In the genomic region with DNA sequence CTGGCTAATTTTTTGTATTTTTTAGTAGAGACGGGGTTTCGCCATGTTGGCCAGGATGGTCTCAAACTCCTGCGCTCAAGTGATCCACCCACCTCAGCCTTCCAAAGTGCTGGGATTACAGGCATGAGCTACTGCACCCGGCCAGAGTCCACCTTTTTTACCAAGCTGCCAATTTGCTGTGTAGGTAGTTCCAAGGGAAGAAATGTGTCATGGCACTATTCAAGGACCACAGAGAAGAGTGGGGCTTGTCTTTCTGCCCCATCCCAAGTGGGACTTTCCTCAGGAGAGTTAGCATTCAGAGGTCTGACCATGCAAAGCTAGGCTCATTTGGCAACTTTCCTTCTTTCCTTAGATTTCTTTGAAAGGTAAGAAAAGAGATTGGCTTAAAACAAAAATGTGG, we compare ENCODE assay signal across 18 cellular contexts.
A peak's percentile ranks its signal among the peaks of the same experiment; 100 is the strongest.
DNase-seq lines count a peak whose midpoint lies in the region; ATAC-seq and TF ChIP-seq lines count a peak whose summit lies in the region.
"Had no signal": no experiment of that assay in that cellular context is flagged by ENCODE, and none has a peak within 500 bp of the region (broad histone marks: within the 10 kb centered on the region; RNA-seq: fewer than 3 reads in every experiment).

No MANE protein-coding gene starts in this region.

- H3K36me3 Mint-ChIP-seq in activated naive CD4-positive, alpha-beta T cell treated with anti-CD3 and anti-CD28 coated beads, Interleukin-2, amount 50 U/mL, for 24 hours: peaks cover 49% of the 10 kb centered on the region
- peaks cover 4% of the 10 kb centered on the region for H3K36me3 Mint-ChIP-seq in T-helper 17 cell (ENCODE audit: low read depth)
- peaks cover 19% of the 10 kb centered on the region for H3K36me3 Mint-ChIP-seq in natural killer cell treated with Interleukin-12 subunit alpha and Interleukin-12 subunit beta and Interleukin-15 and Interleukin-18, amount 100 ng/mL, for 72 hours

- no peak for TF ChIP-seq EP300 in ovary (IDR thresholded peaks at IDR 0.05)

- no peak for TF ChIP-seq POLR2A in ovary (IDR thresholded peaks at IDR 0.05)

- H3K27ac Mint-ChIP-seq in activated naive CD4-positive, alpha-beta T cell treated with anti-CD3 and anti-CD28 coated beads, Interleukin-2, amount 50 U/mL, for 24 hours: peak overlapping the region; percentile 51
- peak overlapping the region; percentile 43 for H3K27ac Mint-ChIP-seq in T-helper 17 cell
- peak overlapping the region; percentile 94 to 99 for H3K27ac Mint-ChIP-seq in natural killer cell treated with Interleukin-12 subunit alpha and Interleukin-12 subunit beta and Interleukin-15 and Interleukin-18, amount 100 ng/mL, for 72 hours

- H3K4me1 ChIP-seq in ovary (ENCODE audit: insufficient read depth) (peaks cover 3% of the 10 kb centered on the region), mucosa of descending colon (ENCODE audit: low read depth) (no peaks in the 10 kb centered on the region), SJCRH30 (no peaks in the 10 kb centered on the region)
- H3K4me1 ChIP-seq: HAP-1 had no signal

- H3K9me3 Mint-ChIP-seq in activated naive CD4-positive, alpha-beta T cell treated with anti-CD3 and anti-CD28 coated beads, Interleukin-2, amount 50 U/mL, for 24 hours: no peaks in the 10 kb centered on the region
- H3K9me3 Mint-ChIP-seq in natural killer cell treated with Interleukin-12 subunit alpha and Interleukin-12 subunit beta and Interleukin-15 and Interleukin-18, amount 100 ng/mL, for 72 hours: no peaks in the 10 kb centered on the region
- H3K9me3 Mint-ChIP-seq: CD4-positive, CD25-positive, alpha-beta regulatory T cell had no signal

- H3K27me3 ChIP-seq in ovary (no peaks in the 10 kb centered on the region), SJCRH30 (no peaks in the 10 kb centered on the region)

- H3K4me3 ChIP-seq in ovary: no peak overlapping the region
- no peak overlapping the region for H3K4me3 ChIP-seq in mucosa of descending colon
- H3K4me3 ChIP-seq in SJCRH30: no peak overlapping the region
- H3K4me3 ChIP-seq: HAP-1 had no signal

- peaks cover 84% of the 10 kb centered on the region for H3K4me1 Mint-ChIP-seq in activated naive CD4-positive, alpha-beta T cell treated with anti-CD3 and anti-CD28 coated beads, Interleukin-2, amount 50 U/mL, for 24 hours
- peaks cover 38% of the 10 kb centered on the region for H3K4me1 Mint-ChIP-seq in T-helper 17 cell
- H3K4me1 Mint-ChIP-seq in natural killer cell treated with Interleukin-12 subunit alpha and Interleukin-12 subunit beta and Interleukin-15 and Interleukin-18, amount 100 ng/mL, for 72 hours (ENCODE audit: low read depth in 2 of 2): peaks cover 59 to 71% of the 10 kb centered on the region in 2 donors

- H3K4me3 Mint-ChIP-seq in activated naive CD4-positive, alpha-beta T cell treated with anti-CD3 and anti-CD28 coated beads, Interleukin-2, amount 50 U/mL, for 24 hours: no peak overlapping the region
- H3K4me3 Mint-ChIP-seq in T-helper 17 cell: no peak overlapping the region
- no peak overlapping the region for H3K4me3 Mint-ChIP-seq in natural killer cell treated with Interleukin-12 subunit alpha and Interleukin-12 subunit beta and Interleukin-15 and Interleukin-18, amount 100 ng/mL, for 72 hours
- H3K4me3 Mint-ChIP-seq: CD4-positive, CD25-positive, alpha-beta regulatory T cell had no signal

- no peaks in the 10 kb centered on the region for H3K27me3 Mint-ChIP-seq in activated naive CD4-positive, alpha-beta T cell treated with anti-CD3 and anti-CD28 coated beads, Interleukin-2, amount 50 U/mL, for 24 hours
- H3K27me3 Mint-ChIP-seq in T-helper 17 cell: no peaks in the 10 kb centered on the region
- H3K27me3 Mint-ChIP-seq in natural killer cell treated with Interleukin-12 subunit alpha and Interleukin-12 subunit beta and Interleukin-15 and Interleukin-18, amount 100 ng/mL, for 72 hours: no peaks in the 10 kb centered on the region
- H3K27me3 Mint-ChIP-seq: CD4-positive, CD25-positive, alpha-beta regulatory T cell had no signal

- no peak for DNase-seq in activated naive CD4-positive, alpha-beta T cell (lab: John Stamatoyannopoulos, UW)
- DNase-seq in T-helper 17 cell (no peak), caudate nucleus (lab: John Stamatoyannopoulos, UW) (no peak), ovary (no peak), mucosa of descending colon (no peak), SJCRH30 (no peak)
- DNase-seq in natural killer cell treated with Interleukin-12 subunit alpha and Interleukin-12 subunit beta and Interleukin-15 and Interleukin-18, amount 100 ng/mL, for 72 hours (ENCODE audit: low spot score): no peak
- DNase-seq: ACHN; AML-193; CD4-positive, CD25-positive, alpha-beta regulatory T cell; GDM1; NCI-H1048; NCI-H1436 treated with DMSO at 0.1 percent for 48 hours; NCI-H2029 treated with DMSO at 0.1 percent for 48 hours; NCI-H774; RPMI8226 had no signal

- no peak for TF ChIP-seq CTCF in ovary (IDR thresholded peaks at IDR 0.05)
- TF ChIP-seq CTCF in mucosa of descending colon (IDR thresholded peaks at IDR 0.05): no peak

- ATAC-seq in T-helper 17 cell (no peak), mucosa of descending colon (no peak)
- ATAC-seq in natural killer cell treated with Interleukin-12 subunit alpha and Interleukin-12 subunit beta and Interleukin-15 and Interleukin-18, amount 100 ng/mL, for 72 hours: no peak

- H3K36me3 ChIP-seq in ovary (no peaks in the 10 kb centered on the region), mucosa of descending colon (ENCODE audit: low read depth) (no peaks in the 10 kb centered on the region), SJCRH30 (no peaks in the 10 kb centered on the region; the same call in 1 of the 2 replicates)
- H3K36me3 ChIP-seq: HAP-1 had no signal

- H3K9me3 ChIP-seq in T-helper 17 cell (ENCODE audit: control insufficient read depth, low read length, poor library complexity, severe bottlenecking): no peaks in the 10 kb centered on the region
- no peaks in the 10 kb centered on the region for H3K9me3 ChIP-seq in ovary
- H3K9me3 ChIP-seq in mucosa of descending colon: no peaks in the 10 kb centered on the region
- no peaks in the 10 kb centered on the region for H3K9me3 ChIP-seq in SJCRH30 (replicated peaks)
- H3K9me3 ChIP-seq: HAP-1 had no signal

- 97 to 99% (median 98%) methylated on average over 4 of the region's 4 CpGs for WGBS in ovary, 3 donors

- H3K27ac ChIP-seq in caudate nucleus (ENCODE audit: low read depth, low read length): peak overlapping the region; percentile 28
- no peak overlapping the region for H3K27ac ChIP-seq in ovary
- H3K27ac ChIP-seq in SJCRH30: no peak overlapping the region

- intact Hi-C loops in ovary (cut with DNase I) (no loop called here), mucosa of descending colon (cut with DNase I, micrococcal nuclease) (no loop called here)

Comparison
In these comparisons a context has a peak if more than half of its experiments do, and no peak if none do; other contexts are left out.
1. H3K27ac Mint-ChIP-seq: peak in every context shown above with its lines; median percentile 96 in natural killer cell treated with Interleukin-12 subunit alpha and Interleukin-12 subunit beta and Interleukin-15 and Interleukin-18, amount 100 ng/mL, for 72 hours; 51 in activated naive CD4-positive, alpha-beta T cell treated with anti-CD3 and anti-CD28 coated beads, Interleukin-2, amount 50 U/mL, for 24 hours; 43 in T-helper 17 cell.